In the genomic region with DNA sequence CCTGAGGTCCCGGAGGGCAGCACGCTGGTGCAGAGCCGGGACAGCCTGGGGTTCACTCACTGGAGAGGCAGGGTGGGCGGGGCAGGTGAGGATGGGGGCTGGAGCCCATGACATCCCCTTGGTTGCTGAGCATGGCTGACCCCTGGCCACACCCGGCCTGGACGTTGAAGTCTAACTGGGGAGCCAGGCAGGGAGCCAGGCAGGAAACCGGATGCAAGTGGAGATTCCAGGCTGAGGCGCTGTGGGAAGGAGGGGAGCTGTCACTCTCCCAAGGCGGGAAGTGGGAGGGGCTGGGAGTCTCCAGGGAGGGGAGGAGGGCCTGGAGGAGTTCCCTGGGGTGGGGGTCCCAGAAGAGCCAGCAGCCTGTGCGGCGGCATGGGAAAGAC, we compare ENCODE assay signal across 8 cellular contexts. TPM values are rescaled to one million over a fixed set of nuclear protein-coding genes. Genes with fewer than 3 reads are reported as not detected.
DNase-seq lines count a peak whose midpoint lies in the region; ATAC-seq and TF ChIP-seq lines count a peak whose summit lies in the region.

No MANE protein-coding gene starts in this region.

- TF ChIP-seq CTCF in RWPE2 (IDR thresholded peaks at IDR 0.05; ENCODE audit: poor library complexity, severe bottlenecking) = peak; percentile 23
- TF ChIP-seq CTCF in fibroblast of the aortic adventitia (IDR thresholded peaks at IDR 0.05; ENCODE audit: insufficient read depth, low read length) = no peak
- no peak for TF ChIP-seq CTCF in nephron (IDR thresholded peaks at IDR 0.05; ENCODE audit: unreplicated experiment in 3 of 3)

- H3K27ac Mint-ChIP-seq in nephron = peak overlapping the region; percentile 89 to 97 (median 96)

- H3K4me3 ChIP-seq in RWPE2 (ENCODE audit: severe bottlenecking) = peak overlapping the region; percentile 16
- peak overlapping the region; percentile 51 for H3K4me3 ChIP-seq in fibroblast of the aortic adventitia (ENCODE audit: low read depth, low read length)

- H3K27ac ChIP-seq in RWPE2 (ENCODE audit: poor library complexity, severe bottlenecking) = peak overlapping the region; percentile 97

- peak; percentile 63 for ATAC-seq in RWPE2 (ENCODE audit: low read depth)
- no peak for ATAC-seq in GM21737 (IDR thresholded peaks at IDR 0.05; ENCODE audit: unreplicated experiment)
- no peak for ATAC-seq in HG02610 (IDR thresholded peaks at IDR 0.05; ENCODE audit: unreplicated experiment)

- no peaks in the 10 kb centered on the region for H3K9me3 Mint-ChIP-seq in nephron

- no peaks in the 10 kb centered on the region for H3K36me3 Mint-ChIP-seq in nephron (ENCODE audit: low read depth)

- H3K36me3 ChIP-seq in RWPE2 (ENCODE audit: low read depth) = no peaks in the 10 kb centered on the region

- H3K4me1 ChIP-seq in RWPE2 (ENCODE audit: insufficient read depth, poor library complexity, severe bottlenecking) = peaks cover 52% of the 10 kb centered on the region

- peak overlapping the region; percentile 40 to 73 (median 66) for H3K4me3 Mint-ChIP-seq in nephron

- H3K9me3 ChIP-seq in RWPE2 (ENCODE audit: severe bottlenecking) = no peaks in the 10 kb centered on the region

- DNase-seq in Caki2 (ENCODE audit: low read depth) = peak; percentile 77
- DNase-seq in RWPE2 (ENCODE audit: low spot score) = peak; percentile 96
- peak; percentile 85 for DNase-seq in fibroblast of the aortic adventitia (ENCODE audit: low read depth)
- DNase-seq in stimulated activated CD4-positive, alpha-beta T cell treated with anti-CD3 and anti-CD28 coated beads, Interleukin-4, amount 100 ng/mL, for 4 hours = no peak
- DNase-seq in NAMALWA (ENCODE audit: low spot score) = no peak

- no peaks in the 10 kb centered on the region for H3K27me3 ChIP-seq in RWPE2 (ENCODE audit: insufficient read depth, poor library complexity, severe bottlenecking)

- peaks cover 56% of the 10 kb centered on the region for H3K4me1 Mint-ChIP-seq in nephron

- H3K27me3 Mint-ChIP-seq in nephron (ENCODE audit: low read depth) = no peaks in the 10 kb centered on the region

- in situ Hi-C loops in Caki2 (cut with HindIII; ENCODE audit: low pct_unique_long_range_greater_than_20kb, low sequenced_read_pairs) = no loop called here

RNA-seq across cellular contexts. Expression of a gene that starts 7.7 kb away (rescaled TPM):
- total RNA-seq in Caki2 (2014; rRNA removed; shearing (Covaris generic); ENCODE audit: low replicate concordance) = 21.6 and 40.7 TPM in 2 replicates
- total RNA-seq in fibroblast of the aortic adventitia (ENCODE audit: low replicate concordance) = 38.3 and 64.0 TPM in 2 replicates

RNA-seq across cellular contexts. Expression of a gene that starts 42.3 kb away (rescaled TPM):
- 2.2 and 4.2 TPM in 2 replicates for total RNA-seq in Caki2 (2014; rRNA removed; shearing (Covaris generic); ENCODE audit: low replicate concordance)
- total RNA-seq in fibroblast of the aortic adventitia (ENCODE audit: low replicate concordance) = 0.65 and 4.8 TPM in 2 replicates

Comparison
In these comparisons a context has a peak if more than half of its experiments do, and no peak if none do; other contexts are left out.
1. DNase-seq: peak in Caki2 (single experiment), RWPE2 (single experiment) and fibroblast of the aortic adventitia (single experiment); none in stimulated activated CD4-positive, alpha-beta T cell treated with anti-CD3 and anti-CD28 coated beads, Interleukin-4, amount 100 ng/mL, for 4 hours (0 of 2) and NAMALWA (single experiment).